In genomic region chr6:36555750-36556252, GRCh38 we compare ENCODE assay signal across 16 cellular contexts. TPM values are rescaled to one million over a fixed set of nuclear protein-coding genes. Genes with fewer than 3 reads are reported as not detected.
DNase-seq lines count a peak whose midpoint lies in the region; ATAC-seq and TF ChIP-seq lines count a peak whose summit lies in the region.
"Had no signal": no experiment of that assay in that cellular context is flagged by ENCODE, and none has a peak within 500 bp of the region (broad histone marks: within the 10 kb centered on the region; RNA-seq: fewer than 3 reads in every experiment).

No MANE protein-coding gene starts in this region.

- no peaks in the 10 kb centered on the region for H4K20me1 ChIP-seq in BLaER1

- H3K36me3 Mint-ChIP-seq in chondrocyte (ENCODE audit: low read depth) (no peaks in the 10 kb centered on the region), glutamatergic neuron (ENCODE audit: unreplicated experiment) (peaks cover 4% of the 10 kb centered on the region), mesothelial cell of epicardium (no peaks in the 10 kb centered on the region)
- no peaks in the 10 kb centered on the region for H3K36me3 Mint-ChIP-seq in stimulated activated effector memory CD8-positive, alpha-beta T cell treated with anti-CD3 and anti-CD28 coated beads, Interleukin-12 subunit alpha, Interleukin-12 subunit beta, amount 100 ng/mL, for 72 hours
- H3K36me3 Mint-ChIP-seq: CD4-positive, alpha-beta memory T cell had no signal

- peak overlapping the region; percentile 73; the same call in 1 of the 2 replicates for H3K9ac ChIP-seq in BLaER1

- H3K27me3 Mint-ChIP-seq in chondrocyte (ENCODE audit: low read depth), result no peaks in the 10 kb centered on the region
- peaks cover 4% of the 10 kb centered on the region for H3K27me3 Mint-ChIP-seq in glutamatergic neuron (ENCODE audit: unreplicated experiment)
- no peaks in the 10 kb centered on the region for H3K27me3 Mint-ChIP-seq in mesothelial cell of epicardium (ENCODE audit: low read depth)

- H3K4me2 ChIP-seq in BLaER1, result peak overlapping the region; percentile 89

- H3K4me3 ChIP-seq in BLaER1 (no peak overlapping the region), neutrophil (ENCODE audit: low read depth in 1 of 2, low read length in 1 of 2) (no peak overlapping the region), SJCRH30 (no peak overlapping the region)

- TF ChIP-seq CTCF in chondrocyte (IDR thresholded peaks at IDR 0.05) (no peak), neutrophil (IDR thresholded peaks at IDR 0.05) (no peak), glutamatergic neuron (IDR thresholded peaks at IDR 0.05; ENCODE audit: partially characterized antibody, unreplicated experiment) (no peak), mesothelial cell of epicardium (IDR thresholded peaks at IDR 0.05; ENCODE audit: unreplicated experiment) (no peak)

- H3K4me1 Mint-ChIP-seq in chondrocyte (ENCODE audit: low read depth), result peaks cover 7% of the 10 kb centered on the region
- H3K4me1 Mint-ChIP-seq in glutamatergic neuron (ENCODE audit: low read depth, unreplicated experiment), result peaks cover 24% of the 10 kb centered on the region
- peaks cover 6% of the 10 kb centered on the region for H3K4me1 Mint-ChIP-seq in mesothelial cell of epicardium
- no peaks in the 10 kb centered on the region for H3K4me1 Mint-ChIP-seq in stimulated activated effector memory CD8-positive, alpha-beta T cell treated with anti-CD3 and anti-CD28 coated beads, Interleukin-12 subunit alpha, Interleukin-12 subunit beta, amount 100 ng/mL, for 72 hours
- H3K4me1 Mint-ChIP-seq: H9 had no signal

- no peaks in the 10 kb centered on the region for H3K27me3 ChIP-seq in BLaER1
- no peaks in the 10 kb centered on the region for H3K27me3 ChIP-seq in neutrophil
- no peaks in the 10 kb centered on the region for H3K27me3 ChIP-seq in SJCRH30

- ATAC-seq in stimulated activated effector memory CD8-positive, alpha-beta T cell treated with anti-CD3 and anti-CD28 coated beads, Interleukin-12 subunit alpha, Interleukin-12 subunit beta, amount 100 ng/mL, for 72 hours, result no peak

- DNase-seq in NCI-H526 (lab: John Stamatoyannopoulos, UW) (peak; percentile 26 to 30), chondrocyte (ENCODE audit: low spot score) (no peak), glutamatergic neuron (no peak), mesothelial cell of epicardium (ENCODE audit: low spot score in 2 of 2, unreplicated experiment in 2 of 2) (no peak), SJCRH30 (no peak)
- DNase-seq in stimulated activated effector memory CD8-positive, alpha-beta T cell treated with anti-CD3 and anti-CD28 coated beads, Interleukin-12 subunit alpha, Interleukin-12 subunit beta, amount 100 ng/mL, for 72 hours (ENCODE audit: low spot score in 2 of 2), result no peak
- DNase-seq: C1 segment of cervical spinal cord; CD4-positive, alpha-beta memory T cell; DMS153; DMS79 treated with DMSO at 0.1 percent for 48 hours; EL; GOT3; H9 had no signal

- H3K4me1 ChIP-seq in BLaER1 (peaks cover 100% of the 10 kb centered on the region), neutrophil (ENCODE audit: control insufficient read depth in 1 of 2, insufficient read depth in 1 of 2, low read depth in 1 of 2, low read length in 1 of 2) (peaks cover 38 to 41% of the 10 kb centered on the region in 2 experiments), SJCRH30 (peaks cover 4% of the 10 kb centered on the region; the same call in 1 of the 2 replicates)

- no peak overlapping the region for H3K4me3 Mint-ChIP-seq in chondrocyte (ENCODE audit: unreplicated experiment)
- no peak overlapping the region for H3K4me3 Mint-ChIP-seq in glutamatergic neuron (ENCODE audit: unreplicated experiment)
- H3K4me3 Mint-ChIP-seq in mesothelial cell of epicardium, result no peak overlapping the region
- no peak overlapping the region for H3K4me3 Mint-ChIP-seq in stimulated activated effector memory CD8-positive, alpha-beta T cell treated with anti-CD3 and anti-CD28 coated beads, Interleukin-12 subunit alpha, Interleukin-12 subunit beta, amount 100 ng/mL, for 72 hours
- H3K4me3 Mint-ChIP-seq: CD4-positive, alpha-beta memory T cell; H9 had no signal

- H3K36me3 ChIP-seq in BLaER1 (no peaks in the 10 kb centered on the region), neutrophil (no peaks in the 10 kb centered on the region), SJCRH30 (no peaks in the 10 kb centered on the region)

- H3K9me3 ChIP-seq in BLaER1, result no peaks in the 10 kb centered on the region
- no peaks in the 10 kb centered on the region for H3K9me3 ChIP-seq in neutrophil
- H3K9me3 ChIP-seq in SJCRH30 (replicated peaks), result no peaks in the 10 kb centered on the region

- H3K27ac Mint-ChIP-seq in chondrocyte (ENCODE audit: unreplicated experiment) (peak overlapping the region; percentile 63), glutamatergic neuron (ENCODE audit: unreplicated experiment) (no peak overlapping the region), mesothelial cell of epicardium (no peak overlapping the region)
- no peak overlapping the region for H3K27ac Mint-ChIP-seq in stimulated activated effector memory CD8-positive, alpha-beta T cell treated with anti-CD3 and anti-CD28 coated beads, Interleukin-12 subunit alpha, Interleukin-12 subunit beta, amount 100 ng/mL, for 72 hours
- H3K27ac Mint-ChIP-seq: CD4-positive, alpha-beta memory T cell; H9 had no signal

- H3K9me3 Mint-ChIP-seq in chondrocyte (ENCODE audit: low read depth) (no peaks in the 10 kb centered on the region), glutamatergic neuron (ENCODE audit: unreplicated experiment) (peaks cover 13% of the 10 kb centered on the region), mesothelial cell of epicardium (no peaks in the 10 kb centered on the region)
- no peaks in the 10 kb centered on the region for H3K9me3 Mint-ChIP-seq in stimulated activated effector memory CD8-positive, alpha-beta T cell treated with anti-CD3 and anti-CD28 coated beads, Interleukin-12 subunit alpha, Interleukin-12 subunit beta, amount 100 ng/mL, for 72 hours
- H3K9me3 Mint-ChIP-seq: CD4-positive, alpha-beta memory T cell; H9 had no signal

- H3K27ac ChIP-seq in BLaER1 (peak overlapping the region; percentile 82), neutrophil (peak overlapping the region; percentile 77), SJCRH30 (no peak overlapping the region)
- H3K27ac ChIP-seq: 22Rv1 had no signal

RNA-seq across cellular contexts. Expression of gene STK38, which starts 8.5 kb away (rescaled TPM):
- 60.4 to 65.1 TPM (median 63.2 TPM) in 3 replicates for total RNA-seq in chondrocyte
- 55.1 TPM for total RNA-seq in glutamatergic neuron (ENCODE audit: unreplicated experiment)
- 46.3 to 47.8 TPM (median 47.7 TPM) in 3 replicates for total RNA-seq in mesothelial cell of epicardium
- 26.9 and 27.6 TPM in 2 replicates for total RNA-seq in SJCRH30 (2014; rRNA removed; shearing (Covaris generic))

RNA-seq across cellular contexts. Expression of gene SRSF3, which starts 38.4 kb away (rescaled TPM):
- total RNA-seq in chondrocyte, result 180 to 233 TPM (median 191 TPM) in 3 replicates
- total RNA-seq in glutamatergic neuron (ENCODE audit: unreplicated experiment), result 288 TPM
- 404 to 411 TPM (median 407 TPM) in 3 replicates for total RNA-seq in mesothelial cell of epicardium
- 395 and 493 TPM in 2 replicates for total RNA-seq in SJCRH30 (2014; rRNA removed; shearing (Covaris generic))

Comparison
In these comparisons a context has a peak if more than half of its experiments do, and no peak if none do; other contexts are left out.
1. DNase-seq: peak in NCI-H526 (2 of 2); none in chondrocyte (single experiment), glutamatergic neuron (single experiment), mesothelial cell of epicardium (0 of 2), stimulated activated effector memory CD8-positive, alpha-beta T cell treated with anti-CD3 and anti-CD28 coated beads, Interleukin-12 subunit alpha, Interleukin-12 subunit beta, amount 100 ng/mL, for 72 hours (0 of 2) and SJCRH30 (0 of 2).